Comparison of ENCODE assay signal across 1 cellular context in the genomic region with DNA sequence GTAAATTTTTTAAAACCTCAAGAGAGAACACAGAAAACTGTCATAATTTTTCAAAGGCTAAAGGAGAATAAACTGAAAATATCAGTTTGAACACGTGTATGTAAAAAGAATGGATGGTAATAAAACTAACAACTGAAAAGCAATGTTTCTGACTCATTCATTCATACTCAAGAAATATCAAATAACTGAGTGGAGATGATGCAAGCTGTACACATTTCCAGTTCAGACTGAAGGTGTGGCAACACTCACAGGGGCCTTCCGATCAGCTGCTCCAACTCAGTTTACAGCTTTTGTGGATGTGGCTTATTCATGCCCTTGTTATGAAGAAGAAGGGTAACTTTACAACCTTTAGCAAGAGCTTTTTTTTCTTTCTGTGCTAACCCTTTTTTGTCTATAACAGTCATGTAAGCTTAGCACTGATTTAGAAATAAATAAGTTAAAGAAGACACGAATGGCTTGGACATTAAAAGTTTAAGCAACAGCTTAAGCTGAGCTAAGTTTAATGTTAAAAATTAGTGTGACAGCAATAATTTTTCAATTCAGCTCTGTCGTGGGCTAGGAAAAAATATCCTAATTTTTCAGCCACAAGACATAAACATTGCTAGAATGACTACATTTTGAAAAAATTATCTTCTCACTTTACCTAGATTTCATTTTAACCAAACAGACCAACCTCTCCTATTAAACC.
TF ChIP-seq lines count a peak whose summit lies in the region.

No MANE protein-coding gene starts in this region.

TF ChIP-seq in HCT116, 20 proteins besides CTCF, POLR2A, EP300 and RAD21 (continued from another document):
- TF ChIP-seq, protein P1, sequence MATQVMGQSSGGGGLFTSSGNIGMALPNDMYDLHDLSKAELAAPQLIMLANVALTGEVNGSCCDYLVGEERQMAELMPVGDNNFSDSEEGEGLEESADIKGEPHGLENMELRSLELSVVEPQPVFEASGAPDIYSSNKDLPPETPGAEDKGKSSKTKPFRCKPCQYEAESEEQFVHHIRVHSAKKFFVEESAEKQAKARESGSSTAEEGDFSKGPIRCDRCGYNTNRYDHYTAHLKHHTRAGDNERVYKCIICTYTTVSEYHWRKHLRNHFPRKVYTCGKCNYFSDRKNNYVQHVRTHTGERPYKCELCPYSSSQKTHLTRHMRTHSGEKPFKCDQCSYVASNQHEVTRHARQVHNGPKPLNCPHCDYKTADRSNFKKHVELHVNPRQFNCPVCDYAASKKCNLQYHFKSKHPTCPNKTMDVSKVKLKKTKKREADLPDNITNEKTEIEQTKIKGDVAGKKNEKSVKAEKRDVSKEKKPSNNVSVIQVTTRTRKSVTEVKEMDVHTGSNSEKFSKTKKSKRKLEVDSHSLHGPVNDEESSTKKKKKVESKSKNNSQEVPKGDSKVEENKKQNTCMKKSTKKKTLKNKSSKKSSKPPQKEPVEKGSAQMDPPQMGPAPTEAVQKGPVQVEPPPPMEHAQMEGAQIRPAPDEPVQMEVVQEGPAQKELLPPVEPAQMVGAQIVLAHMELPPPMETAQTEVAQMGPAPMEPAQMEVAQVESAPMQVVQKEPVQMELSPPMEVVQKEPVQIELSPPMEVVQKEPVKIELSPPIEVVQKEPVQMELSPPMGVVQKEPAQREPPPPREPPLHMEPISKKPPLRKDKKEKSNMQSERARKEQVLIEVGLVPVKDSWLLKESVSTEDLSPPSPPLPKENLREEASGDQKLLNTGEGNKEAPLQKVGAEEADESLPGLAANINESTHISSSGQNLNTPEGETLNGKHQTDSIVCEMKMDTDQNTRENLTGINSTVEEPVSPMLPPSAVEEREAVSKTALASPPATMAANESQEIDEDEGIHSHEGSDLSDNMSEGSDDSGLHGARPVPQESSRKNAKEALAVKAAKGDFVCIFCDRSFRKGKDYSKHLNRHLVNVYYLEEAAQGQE (IDR thresholded peaks at IDR 0.05; ENCODE audit: low read depth): no peak
- no peak for TF ChIP-seq EZH2 (IDR thresholded peaks at IDR 0.05)
- TF ChIP-seq POLR2AphosphoS5 (IDR thresholded peaks at IDR 0.05; ENCODE audit: low read depth, low read length): no peak
